In genomic region chr20:46277602-46278001, GRCh38 we compare ENCODE assay signal across 26 cellular contexts. TPM values are rescaled to one million over a fixed set of nuclear protein-coding genes. Genes with fewer than 3 reads are reported as not detected.
"Had no signal": no experiment of that assay in that cellular context is flagged by ENCODE, and none has a peak within 500 bp of the region (broad histone marks: within the 10 kb centered on the region; RNA-seq: fewer than 3 reads in every experiment).

No MANE protein-coding gene starts in this region.

- H3K27me3 ChIP-seq: cardiac muscle cell had no signal

- H3K27ac ChIP-seq: cardiac muscle cell, VCaP had no signal

- H3K36me3 ChIP-seq: cardiac muscle cell had no signal

- H3K4me3 ChIP-seq: cardiac muscle cell had no signal

- DNase-seq: activated CD4-positive, alpha-beta memory T cell treated with anti-CD3 and anti-CD28 coated beads, Interleukin-2, amount 10 ng/mL, durations not matched to agents 7 days and 5 days; activated CD4-positive, alpha-beta T cell treated with anti-CD3 and anti-CD28 coated beads for 36 hours; activated CD4-positive, alpha-beta T cell treated with anti-CD3 and anti-CD28 coated beads, Interleukin-2, amount 50 U/mL, for 1 hour; activated gamma-delta T cell; activated naive CD4-positive, alpha-beta T cell treated with anti-CD3 and anti-CD28 coated beads for 36 hours; activated T-cell treated with anti-CD3 and anti-CD28 coated beads for 4 hours; activated T-cell treated with anti-CD3 and anti-CD28 coated beads, Interleukin-2, amount 50 U/mL, for 48 hours; Kasumi-1; NCI-H1105 treated with DMSO at 0.1 percent for 48 hours; NCI-H1436 treated with DMSO at 0.1 percent for 48 hours; NCI-H187 treated with DMSO at 0.1 percent for 48 hours; NCI-H2081 treated with DMSO at 0.1 percent for 48 hours; NCI-H2227 treated with DMSO at 0.1 percent for 48 hours; NCI-H446 treated with DMSO at 0.1 percent for 48 hours; NCI-H524 treated with DMSO at 0.1 percent for 48 hours; NCI-H774; SIG-M5; T-helper 2 cell; T1000 had no signal

- FAIRE-seq: astrocyte had no signal

- ATAC-seq: activated CD4-positive, alpha-beta T cell treated with anti-CD3 and anti-CD28 coated beads for 36 hours; activated T-helper 17 cell treated with anti-CD3 and anti-CD28 coated beads, Interleukin-2, amount 50 U/mL, for 72 hours had no signal

RNA-seq across cellular contexts. Expression of gene CDH22, which starts 30.7 kb away (rescaled TPM):
- total RNA-seq: activated CD4-positive, alpha-beta memory T cell treated with anti-CD3 and anti-CD28 coated beads, Interleukin-2, amount 10 ng/mL, durations not matched to agents 7 days and 5 days; activated CD4-positive, alpha-beta T cell treated with anti-CD3 and anti-CD28 coated beads for 36 hours; activated CD8-positive, alpha-beta memory T cell treated with anti-CD3 and anti-CD28 coated beads for 36 hours; activated T-helper 17 cell treated with anti-CD3 and anti-CD28 coated beads, Interleukin-2, amount 50 U/mL, for 72 hours; astrocyte; cardiac muscle cell; OCI-LY7; RPMI7951 had no signal
- polyA plus RNA-seq: cardiac muscle cell had no signal
